ENCODE assay signal across 11 cellular contexts in genomic region chr15:63531586-63531985, GRCh38. TPM values are rescaled to one million over a fixed set of nuclear protein-coding genes. Genes with fewer than 3 reads are reported as not detected.
A peak's percentile ranks its signal among the peaks of the same experiment; 100 is the strongest.
DNase-seq lines count a peak whose midpoint lies in the region; ATAC-seq, FAIRE-seq and TF ChIP-seq lines count a peak whose summit lies in the region.
"Had no signal": no experiment of that assay in that cellular context is flagged by ENCODE, and none has a peak within 500 bp of the region (broad histone marks: within the 10 kb centered on the region; RNA-seq: fewer than 3 reads in every experiment).

No MANE protein-coding gene starts in this region.

- H3K36me3 ChIP-seq in CD4-positive, CD25-positive, alpha-beta regulatory T cell (ENCODE audit: control insufficient read depth, insufficient read depth, low read length) = peaks cover 3% of the 10 kb centered on the region
- no peaks in the 10 kb centered on the region for H3K36me3 ChIP-seq in adrenal gland (replicated peaks in 1 of 2)
- H3K36me3 ChIP-seq: vagina had no signal

- FAIRE-seq in GM12891 (lab: Jason Lieb, UNC) = peak; percentile 26
- FAIRE-seq: islet of Langerhans had no signal

- POLR2A ChIA-PET in WTC11 (lab: Charles Lee) = no interaction called here

- 91 to 95% (median 94%) methylated on average over 4 of the region's 4 CpGs for whole genome bisulfite sequencing in adrenal gland, 4 donors

- H3K4me1 Mint-ChIP-seq in CD4-positive, CD25-positive, alpha-beta regulatory T cell = peaks cover 72 to 94% (median 87%) of the 10 kb centered on the region in 4 donors
- H3K4me1 Mint-ChIP-seq in WTC11 = peaks cover 61% of the 10 kb centered on the region
- H3K4me1 Mint-ChIP-seq in memory B cell = peaks cover 59% of the 10 kb centered on the region

- H3K4me3 Mint-ChIP-seq in CD4-positive, CD25-positive, alpha-beta regulatory T cell = peak overlapping the region in 3 of 4 donors; percentile 4 to 56 (median 26)
- H3K4me3 Mint-ChIP-seq in WTC11 = no peak overlapping the region
- H3K4me3 Mint-ChIP-seq in memory B cell = no peak overlapping the region

- H3K9me3 ChIP-seq in CD4-positive, CD25-positive, alpha-beta regulatory T cell (ENCODE audit: control insufficient read depth in 2 of 2, low read length in 2 of 2) = no peaks in the 10 kb centered on the region
- H3K9me3 ChIP-seq in adrenal gland (replicated peaks in 1 of 3) = no peaks in the 10 kb centered on the region
- H3K9me3 ChIP-seq: vagina had no signal

- H3K27me3 ChIP-seq in CD4-positive, CD25-positive, alpha-beta regulatory T cell (ENCODE audit: control insufficient read depth, insufficient read depth, low read length) = no peaks in the 10 kb centered on the region
- no peaks in the 10 kb centered on the region for H3K27me3 ChIP-seq in adrenal gland
- H3K27me3 ChIP-seq: vagina had no signal

- no peaks in the 10 kb centered on the region for H3K27me3 Mint-ChIP-seq in CD4-positive, CD25-positive, alpha-beta regulatory T cell
- H3K27me3 Mint-ChIP-seq in WTC11 (ENCODE audit: low read depth) = no peaks in the 10 kb centered on the region
- no peaks in the 10 kb centered on the region for H3K27me3 Mint-ChIP-seq in memory B cell

- no peaks in the 10 kb centered on the region for H3K9me3 Mint-ChIP-seq in CD4-positive, CD25-positive, alpha-beta regulatory T cell
- H3K9me3 Mint-ChIP-seq in WTC11 = no peaks in the 10 kb centered on the region
- no peaks in the 10 kb centered on the region for H3K9me3 Mint-ChIP-seq in memory B cell

- H3K36me3 Mint-ChIP-seq in CD4-positive, CD25-positive, alpha-beta regulatory T cell = peaks cover 13% of the 10 kb centered on the region
- H3K36me3 Mint-ChIP-seq in WTC11 = no peaks in the 10 kb centered on the region
- peaks cover 9% of the 10 kb centered on the region for H3K36me3 Mint-ChIP-seq in memory B cell

- H3K27ac Mint-ChIP-seq in CD4-positive, CD25-positive, alpha-beta regulatory T cell = peak overlapping the region in 1 of 3 donors; percentile 54
- H3K27ac Mint-ChIP-seq in WTC11 (no peak overlapping the region), memory B cell (peak overlapping the region; percentile 93)

- peaks cover 7% of the 10 kb centered on the region for H3K4me1 ChIP-seq in CD4-positive, CD25-positive, alpha-beta regulatory T cell (ENCODE audit: control insufficient read depth, insufficient read depth, low read length, poor library complexity, severe bottlenecking)
- peaks cover 0 to 13% of the 10 kb centered on the region in 2 donors for H3K4me1 ChIP-seq in adrenal gland (replicated peaks in 1 of 2)

- intact Hi-C loops in adrenal gland (cut with DNase I) = no loop called here

- no peak overlapping the region for H3K4me3 ChIP-seq in CD4-positive, CD25-positive, alpha-beta regulatory T cell (ENCODE audit: low read depth, low read length)
- no peak overlapping the region for H3K4me3 ChIP-seq in adrenal gland
- H3K4me3 ChIP-seq: vagina had no signal

- DNase-seq in CD4-positive, CD25-positive, alpha-beta regulatory T cell = no peak
- DNase-seq in GM12891 (ENCODE audit: insufficient read length, low spot score) = no peak
- peak; percentile 24 for DNase-seq in WTC11 (ENCODE audit: low spot score)
- no peak for DNase-seq in memory B cell (ENCODE audit: low spot score in 2 of 2)
- no peak for DNase-seq in adrenal gland
- no peak for DNase-seq in SHP77 treated with DMSO at 0.1 percent for 48 hours (lab: John Stamatoyannopoulos, UW)
- DNase-seq: GDM1 had no signal

- H3K27ac ChIP-seq in CD4-positive, CD25-positive, alpha-beta regulatory T cell (ENCODE audit: insufficient read depth, low read length, poor library complexity, severe bottlenecking) = no peak overlapping the region
- no peak overlapping the region for H3K27ac ChIP-seq in adrenal gland
- H3K27ac ChIP-seq: vagina had no signal

- ATAC-seq in CD4-positive, CD25-positive, alpha-beta regulatory T cell (ENCODE audit: low read depth in 2 of 2) = no peak
- peak; percentile 95 for ATAC-seq in WTC11
- ATAC-seq in memory B cell (ENCODE audit: low read depth) = peak; percentile 64
- ATAC-seq in GM18907 (IDR thresholded peaks at IDR 0.05; ENCODE audit: unreplicated experiment) = no peak
- no peak for ATAC-seq in GM21723 (IDR thresholded peaks at IDR 0.05; ENCODE audit: unreplicated experiment)

- TF ChIP-seq POLR2A in GM12891 (IDR thresholded peaks at IDR 0.05; ENCODE audit: low read depth, low read length) = no peak
- no peak for TF ChIP-seq POLR2A in adrenal gland (IDR thresholded peaks at IDR 0.05)

- TF ChIP-seq CTCF in WTC11 (IDR thresholded peaks at IDR 0.05) (peak; percentile 55), adrenal gland (IDR thresholded peaks at IDR 0.05) (peak in 1 of 6 experiments; percentile 13)

- CTCF ChIA-PET in WTC11 (lab: Charles Lee) = interaction anchor here (0.7 to 2.2 kb wide), 16 partner anchors 10 to 452 kb away, joined by 3 to 18 read pairs (median 3); no protein-coding TSS in a partner anchor

TF ChIP-seq in GM12891, 5 proteins besides CTCF, POLR2A, EP300 and RAD21:
- TF ChIP-seq POU2F2 (IDR thresholded peaks at IDR 0.05; ENCODE audit: low read depth, low read length) (no peak), TAF1 (IDR thresholded peaks at IDR 0.05; ENCODE audit: low read depth, low read length) (no peak), SPI1 (IDR thresholded peaks at IDR 0.05; ENCODE audit: low read depth, low read length) (no peak), POLR2AphosphoS5 (IDR thresholded peaks at IDR 0.05; ENCODE audit: low read depth, low read length) (no peak), PAX5 (IDR thresholded peaks at IDR 0.05; ENCODE audit: insufficient read depth, low read length, severe bottlenecking) (no peak)
TF ChIP-seq in GM12891: peak in this region for 0.

TF ChIP-seq in WTC11, 78 proteins besides CTCF, POLR2A, EP300 and RAD21:
- TF ChIP-seq GABPB1 (CRISPR knock-in tag; IDR thresholded peaks at IDR 0.05) = no peak
- TF ChIP-seq E2F1 (CRISPR knock-in tag; IDR thresholded peaks at IDR 0.05) = no peak
- no peak for TF ChIP-seq NFYB (CRISPR knock-in tag; conservative IDR thresholded peaks at IDR 0.05; ENCODE audit: low read depth)
- TF ChIP-seq ESRRA (CRISPR knock-in tag; IDR thresholded peaks at IDR 0.05; ENCODE audit: borderline replicate concordance) = no peak
- TF ChIP-seq PRRX2 (CRISPR knock-in tag; IDR thresholded peaks at IDR 0.05) = no peak
- TF ChIP-seq, protein P1, sequence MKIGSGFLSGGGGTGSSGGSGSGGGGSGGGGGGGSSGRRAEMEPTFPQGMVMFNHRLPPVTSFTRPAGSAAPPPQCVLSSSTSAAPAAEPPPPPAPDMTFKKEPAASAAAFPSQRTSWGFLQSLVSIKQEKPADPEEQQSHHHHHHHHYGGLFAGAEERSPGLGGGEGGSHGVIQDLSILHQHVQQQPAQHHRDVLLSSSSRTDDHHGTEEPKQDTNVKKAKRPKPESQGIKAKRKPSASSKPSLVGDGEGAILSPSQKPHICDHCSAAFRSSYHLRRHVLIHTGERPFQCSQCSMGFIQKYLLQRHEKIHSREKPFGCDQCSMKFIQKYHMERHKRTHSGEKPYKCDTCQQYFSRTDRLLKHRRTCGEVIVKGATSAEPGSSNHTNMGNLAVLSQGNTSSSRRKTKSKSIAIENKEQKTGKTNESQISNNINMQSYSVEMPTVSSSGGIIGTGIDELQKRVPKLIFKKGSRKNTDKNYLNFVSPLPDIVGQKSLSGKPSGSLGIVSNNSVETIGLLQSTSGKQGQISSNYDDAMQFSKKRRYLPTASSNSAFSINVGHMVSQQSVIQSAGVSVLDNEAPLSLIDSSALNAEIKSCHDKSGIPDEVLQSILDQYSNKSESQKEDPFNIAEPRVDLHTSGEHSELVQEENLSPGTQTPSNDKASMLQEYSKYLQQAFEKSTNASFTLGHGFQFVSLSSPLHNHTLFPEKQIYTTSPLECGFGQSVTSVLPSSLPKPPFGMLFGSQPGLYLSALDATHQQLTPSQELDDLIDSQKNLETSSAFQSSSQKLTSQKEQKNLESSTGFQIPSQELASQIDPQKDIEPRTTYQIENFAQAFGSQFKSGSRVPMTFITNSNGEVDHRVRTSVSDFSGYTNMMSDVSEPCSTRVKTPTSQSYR (CRISPR knock-in tag; IDR thresholded peaks at IDR 0.05) = no peak
TF ChIP-seq in WTC11: peak in this region for 0.

RNA-seq across cellular contexts. Expression of gene USP3, which starts 27.2 kb away (rescaled TPM):
- 223 TPM for total RNA-seq in CD4-positive, CD25-positive, alpha-beta regulatory T cell
- polyA plus RNA-seq in CD4-positive, CD25-positive, alpha-beta regulatory T cell = 10 to 100 TPM; 49.5 to 57.2 (median 55.3) TPM
- polyA plus RNA-seq in GM12891 (2012; ENCODE audit: low read depth, missing spikeins) = 21.5 TPM
- 30.0 to 36.6 TPM (median 30.8 TPM) in 3 replicates for total RNA-seq in WTC11 (2021)
- total RNA-seq in adrenal gland = 10 to 100 TPM; 26.4 to 49.2 (median 40.0) TPM
- 10 to 100 TPM; 23.0 to 30.5 (median 29.9) TPM for polyA plus RNA-seq in adrenal gland

Comparison
In these comparisons a context has a peak if more than half of its experiments do, and no peak if none do; other contexts are left out.
1. ATAC-seq: peak in WTC11 (single experiment) and memory B cell (single experiment); none in CD4-positive, CD25-positive, alpha-beta regulatory T cell (0 of 2), GM18907 (single experiment) and GM21723 (single experiment).
2. H3K4me3 Mint-ChIP-seq: peak in CD4-positive, CD25-positive, alpha-beta regulatory T cell (3 of 4); none in WTC11 (single experiment) and memory B cell (single experiment).